ENCODE assay signal across 10 cellular contexts in the genomic region with DNA sequence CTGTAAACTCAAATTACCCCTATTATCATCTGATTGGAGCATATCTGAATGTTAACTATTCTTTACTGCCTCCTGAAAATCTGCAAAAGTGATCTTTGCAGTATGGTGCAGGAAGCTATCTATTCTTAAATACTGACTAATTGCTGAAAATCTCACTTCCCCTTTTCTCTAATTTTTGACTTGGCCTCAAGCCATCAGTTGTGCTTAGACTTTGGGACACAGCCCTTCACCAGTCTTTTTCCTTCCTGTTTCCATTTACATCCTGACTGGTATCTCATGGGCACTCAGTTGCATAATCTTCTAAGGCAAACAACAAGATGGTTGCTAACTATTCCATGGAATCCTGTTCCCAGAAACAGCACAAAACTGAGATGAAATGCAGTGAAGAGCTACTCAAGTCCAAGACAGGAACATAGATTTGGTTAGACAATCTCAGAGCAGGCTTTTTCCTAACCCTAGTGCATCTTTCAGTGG.
DNase-seq lines count a peak whose midpoint lies in the region; ATAC-seq and TF ChIP-seq lines count a peak whose summit lies in the region.
"Had no signal": no experiment of that assay in that cellular context is flagged by ENCODE, and none has a peak within 500 bp of the region (broad histone marks: within the 10 kb centered on the region; RNA-seq: fewer than 3 reads in every experiment).

No MANE protein-coding gene starts in this region.

- H3K4me3 ChIP-seq in lung, result no peak overlapping the region
- no peak overlapping the region for H3K4me3 ChIP-seq in effector memory CD4-positive, alpha-beta T cell (ENCODE audit: insufficient read depth, low read depth, low read length, poor library complexity, severe bottlenecking)

- H3K27me3 ChIP-seq in lung (ENCODE audit: control insufficient read depth, insufficient read depth), result no peaks in the 10 kb centered on the region
- H3K27me3 ChIP-seq in effector memory CD4-positive, alpha-beta T cell (replicated peaks; ENCODE audit: control insufficient read depth, insufficient read depth, low read length, poor library complexity, severe bottlenecking), result no peaks in the 10 kb centered on the region

- no peak for TF ChIP-seq CTCF in lung (IDR thresholded peaks at IDR 0.05; ENCODE audit: control extremely low read depth, extremely low read depth)

- H3K36me3 ChIP-seq in lung (ENCODE audit: control insufficient read depth in 2 of 2, insufficient read depth in 2 of 2, low read length in 2 of 2), result no peaks in the 10 kb centered on the region
- H3K36me3 ChIP-seq in effector memory CD4-positive, alpha-beta T cell (ENCODE audit: control insufficient read depth, insufficient read depth, low read length), result no peaks in the 10 kb centered on the region

- H3K4me1 ChIP-seq in lung (ENCODE audit: control insufficient read depth in 2 of 2, insufficient read depth in 2 of 2, low read length in 2 of 2), result no peaks in the 10 kb centered on the region
- no peaks in the 10 kb centered on the region for H3K4me1 ChIP-seq in effector memory CD4-positive, alpha-beta T cell (ENCODE audit: control insufficient read depth, insufficient read depth, low read length, poor library complexity, severe bottlenecking)

- DNase-seq in lung (ENCODE audit: low spot score) (no peak), NCI-H1417 treated with DMSO at 0.1 percent for 48 hours (lab: John Stamatoyannopoulos, UW) (no peak), HK-2 (ENCODE audit: unreplicated experiment) (no peak), GOT3 (lab: John Stamatoyannopoulos, UW) (no peak)
- DNase-seq in effector memory CD4-positive, alpha-beta T cell, result no peak
- DNase-seq: erythroblast, T-helper 1 cell had no signal

- H3K9me3 ChIP-seq in lung (ENCODE audit: control insufficient read depth in 2 of 2, insufficient read depth in 1 of 2, low read length in 1 of 2), result no peaks in the 10 kb centered on the region
- H3K9me3 ChIP-seq in effector memory CD4-positive, alpha-beta T cell (ENCODE audit: control insufficient read depth, low read length), result no peaks in the 10 kb centered on the region

- ATAC-seq in GM18870 (IDR thresholded peaks at IDR 0.05; ENCODE audit: unreplicated experiment) (peak; percentile 67), HG02588 (IDR thresholded peaks at IDR 0.05; ENCODE audit: unreplicated experiment) (peak; percentile 69), HG03558 (IDR thresholded peaks at IDR 0.05; ENCODE audit: extremely low read depth, unreplicated experiment) (peak; percentile 48), lung (ENCODE audit: insufficient read depth, low FRiP score) (peak; percentile 45)

- H3K27ac ChIP-seq in lung (ENCODE audit: low read depth in 1 of 2, low read length in 1 of 2), result no peak overlapping the region
- no peak overlapping the region for H3K27ac ChIP-seq in effector memory CD4-positive, alpha-beta T cell (ENCODE audit: insufficient read depth, low read length, poor library complexity, severe bottlenecking)
